In the genomic region with DNA sequence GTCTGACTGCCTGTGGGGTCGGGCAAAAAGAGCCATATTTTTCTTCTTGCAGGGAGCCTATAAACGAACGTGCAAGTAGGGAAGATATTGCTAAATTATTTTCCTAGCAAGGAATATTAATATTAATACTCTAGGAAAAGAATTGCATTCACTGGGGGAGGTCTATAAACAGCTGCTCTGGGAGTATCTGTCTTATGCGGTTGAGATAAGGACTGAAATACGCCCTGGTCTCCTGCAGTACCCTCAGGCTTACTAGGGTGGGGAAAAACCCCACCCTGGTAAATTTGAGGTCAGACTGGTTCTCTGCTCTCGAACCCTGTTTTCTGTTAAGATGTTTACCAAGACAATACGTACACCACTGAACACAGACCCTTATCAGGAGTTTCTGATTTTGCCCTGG, we compare ENCODE assay signal across 1 cellular context.
TF ChIP-seq lines count a peak whose summit lies in the region.

No MANE protein-coding gene starts in this region.

TF ChIP-seq in K562, 482 proteins besides CTCF, POLR2A, EP300 and RAD21 (continued from another document):
- TF ChIP-seq, protein P1, sequence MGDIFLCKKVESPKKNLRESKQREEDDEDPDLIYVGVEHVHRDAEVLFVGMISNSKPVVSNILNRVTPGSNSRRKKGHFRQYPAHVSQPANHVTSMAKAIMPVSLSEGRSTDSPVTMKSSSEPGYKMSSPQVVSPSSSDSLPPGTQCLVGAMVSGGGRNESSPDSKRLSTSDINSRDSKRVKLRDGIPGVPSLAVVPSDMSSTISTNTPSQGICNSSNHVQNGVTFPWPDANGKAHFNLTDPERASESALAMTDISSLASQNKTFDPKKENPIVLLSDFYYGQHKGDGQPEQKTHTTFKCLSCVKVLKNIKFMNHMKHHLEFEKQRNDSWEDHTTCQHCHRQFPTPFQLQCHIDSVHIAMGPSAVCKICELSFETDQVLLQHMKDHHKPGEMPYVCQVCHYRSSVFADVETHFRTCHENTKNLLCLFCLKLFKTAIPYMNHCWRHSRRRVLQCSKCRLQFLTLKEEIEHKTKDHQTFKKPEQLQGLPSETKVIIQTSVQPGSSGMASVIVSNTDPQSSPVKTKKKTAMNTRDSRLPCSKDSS (IDR thresholded peaks at IDR 0.05; ENCODE audit: low read depth, partially characterized antibody) = peak; percentile 37
- TF ChIP-seq CBX3 (IDR thresholded peaks at IDR 0.05; ENCODE audit: borderline replicate concordance in 1 of 2, low read length in 2 of 2) (0 out of 3 replicates have a peak, but pooled peaks of 1 of the 2 experiments have one; percentile 37), TRIM28 (IDR thresholded peaks at IDR 0.05) (peak; percentile 69; the same call in 1 of the 2 replicates)
